8 cellular contexts compared by ENCODE assay signal in genomic region chr1:163361123-163361934, GRCh38. TPM values are rescaled to one million over a fixed set of nuclear protein-coding genes. Genes with fewer than 3 reads are reported as not detected.
A peak's percentile ranks its signal among the peaks of the same experiment; 100 is the strongest.
DNase-seq lines count a peak whose midpoint lies in the region; ATAC-seq and TF ChIP-seq lines count a peak whose summit lies in the region.

No MANE protein-coding gene starts in this region.

- TF ChIP-seq CTCF in Calu3 (IDR thresholded peaks at IDR 0.05; ENCODE audit: unreplicated experiment) (peak; percentile 57), VCaP (conservative IDR thresholded peaks at IDR 0.05) (peak; percentile 77)

- intact Hi-C loops in Calu3 (cut with micrococcal nuclease; ENCODE audit: unreplicated experiment) (loop anchor here (1.0 to 2.0 kb wide), 3 partner anchors 49 to 1712 kb away; no protein-coding TSS in a partner anchor), left colon (cut with DNase I, micrococcal nuclease) (no loop called here)

- no peaks in the 10 kb centered on the region for H3K4me1 Mint-ChIP-seq in Calu3 (ENCODE audit: low read depth, unreplicated experiment)

- ATAC-seq in GM19035 (IDR thresholded peaks at IDR 0.05; ENCODE audit: unreplicated experiment) (peak; percentile 72), left colon (peak; percentile 48)

- H3K4me3 Mint-ChIP-seq in Calu3 (ENCODE audit: low read depth, unreplicated experiment), result no peak overlapping the region

- no peaks in the 10 kb centered on the region for H3K9me3 Mint-ChIP-seq in Calu3 (ENCODE audit: low read depth, unreplicated experiment)

- 0 out of 2 replicates have a peak overlapping the region, but pooled peaks have one; percentile 7 for H3K27ac ChIP-seq in VCaP

- CTCF ChIA-PET in Calu3 (lab: Charles Lee), result interaction anchor here (0.6 kb wide), 1 partner anchor 1152 kb away, joined by 5 read pairs; no protein-coding TSS in a partner anchor

- peaks cover 37% of the 10 kb centered on the region for H3K27me3 Mint-ChIP-seq in Calu3 (ENCODE audit: unreplicated experiment)

- peak; percentile 42 for DNase-seq in Calu3
- DNase-seq in NCI-H1105 (lab: John Stamatoyannopoulos, UW), result peak; percentile 30
- DNase-seq in left colon, result no peak
- DNase-seq in ecto neural progenitor cell (ENCODE audit: low spot score), result no peak
- DNase-seq in activated CD8-positive, alpha-beta memory T cell treated with anti-CD3 and anti-CD28 coated beads for 24 hours, result no peak
- DNase-seq in CD1c-positive myeloid dendritic cell (ENCODE audit: extremely low spot score), result no peak

- no TSS peak for BruUV-seq in Calu3 (replicated peaks; lab: Mats Ljungman, UMichigan)

- no peaks in the 10 kb centered on the region for H3K36me3 Mint-ChIP-seq in Calu3 (ENCODE audit: insufficient read depth, unreplicated experiment)

- H3K27ac Mint-ChIP-seq in Calu3 (ENCODE audit: unreplicated experiment), result no peak overlapping the region

RNA-seq across cellular contexts. Expression of gene NUF2, which starts 39.6 kb away (rescaled TPM):
- total RNA-seq in Calu3 (2022) (25.3 and 33.1 TPM in 2 replicates), left colon (1 to 10 TPM; 1.3 to 4.4 TPM)

Comparison
In these comparisons a context has a peak if more than half of its experiments do, and no peak if none do; other contexts are left out.
1. DNase-seq: peak in Calu3 (single experiment) and NCI-H1105 (single experiment); none in left colon (0 of 2), ecto neural progenitor cell (single experiment), activated CD8-positive, alpha-beta memory T cell treated with anti-CD3 and anti-CD28 coated beads for 24 hours (single experiment) and CD1c-positive myeloid dendritic cell (single experiment).